ENCODE assay signal across 1 cellular context in the genomic region with DNA sequence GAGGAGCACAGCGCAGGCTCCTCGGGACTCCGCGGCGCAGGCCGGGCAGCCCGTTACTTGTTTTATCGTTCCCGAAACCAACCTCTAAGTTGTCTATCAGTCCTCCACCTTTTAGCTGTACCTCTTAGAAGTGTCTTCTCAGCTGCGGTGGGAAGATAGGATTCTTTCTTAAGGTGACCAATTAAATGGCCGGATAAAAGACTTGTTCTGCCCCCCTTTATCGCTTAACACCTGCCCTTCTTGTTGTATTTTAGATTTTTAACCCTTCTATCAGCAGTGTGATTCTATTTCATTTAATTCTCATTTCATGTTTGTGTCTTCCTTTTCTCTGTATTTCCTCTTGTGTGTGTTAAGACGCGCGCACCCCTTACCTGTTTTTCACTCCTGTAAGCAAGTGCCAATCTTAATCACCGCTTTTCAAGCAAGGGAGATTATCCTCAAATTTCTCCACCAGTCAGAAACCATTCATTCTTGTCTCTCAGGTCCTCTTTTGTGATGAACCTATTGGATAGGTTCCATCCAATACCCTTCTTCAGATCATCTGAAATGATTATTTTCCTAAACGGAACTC.
TF ChIP-seq lines count a peak whose summit lies in the region.

No MANE protein-coding gene starts in this region.

TF ChIP-seq in GM12878, 131 proteins besides CTCF, POLR2A, EP300 and RAD21:
- no peak; the same call in 1 of the 2 replicates for TF ChIP-seq YY1 (IDR thresholded peaks at IDR 0.05; ENCODE audit: low read depth, low read length)
- peak; percentile 13; the same call in 1 of the 2 replicates for TF ChIP-seq NBN (IDR thresholded peaks at IDR 0.05)
- no peak for TF ChIP-seq NFYA (IDR thresholded peaks at IDR 0.05; ENCODE audit: borderline replicate concordance, low read depth, low read length)
- TF ChIP-seq SKIL (IDR thresholded peaks at IDR 0.05; ENCODE audit: low read depth, poor library complexity, severe bottlenecking) = no peak
- no peak for TF ChIP-seq EED (IDR thresholded peaks at IDR 0.05; ENCODE audit: low read depth)
- no peak for TF ChIP-seq TARDBP (IDR thresholded peaks at IDR 0.05; ENCODE audit: borderline replicate concordance)
- no peak for TF ChIP-seq POLR2AphosphoS5 (IDR thresholded peaks at IDR 0.05; ENCODE audit: low read length)
- TF ChIP-seq, protein P1, sequence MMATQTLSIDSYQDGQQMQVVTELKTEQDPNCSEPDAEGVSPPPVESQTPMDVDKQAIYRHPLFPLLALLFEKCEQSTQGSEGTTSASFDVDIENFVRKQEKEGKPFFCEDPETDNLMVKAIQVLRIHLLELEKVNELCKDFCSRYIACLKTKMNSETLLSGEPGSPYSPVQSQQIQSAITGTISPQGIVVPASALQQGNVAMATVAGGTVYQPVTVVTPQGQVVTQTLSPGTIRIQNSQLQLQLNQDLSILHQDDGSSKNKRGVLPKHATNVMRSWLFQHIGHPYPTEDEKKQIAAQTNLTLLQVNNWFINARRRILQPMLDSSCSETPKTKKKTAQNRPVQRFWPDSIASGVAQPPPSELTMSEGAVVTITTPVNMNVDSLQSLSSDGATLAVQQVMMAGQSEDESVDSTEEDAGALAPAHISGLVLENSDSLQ (IDR thresholded peaks at IDR 0.05) = 0 out of 2 replicates have a peak, but pooled peaks have one; percentile 17
- TF ChIP-seq SMAD1 (IDR thresholded peaks at IDR 0.05; ENCODE audit: low read depth, partially characterized antibody) = peak; percentile 23
- no peak for TF ChIP-seq PBX3 (IDR thresholded peaks at IDR 0.05; ENCODE audit: insufficient replicate concordance, low read depth, low read length)
- TF ChIP-seq, protein P2, sequence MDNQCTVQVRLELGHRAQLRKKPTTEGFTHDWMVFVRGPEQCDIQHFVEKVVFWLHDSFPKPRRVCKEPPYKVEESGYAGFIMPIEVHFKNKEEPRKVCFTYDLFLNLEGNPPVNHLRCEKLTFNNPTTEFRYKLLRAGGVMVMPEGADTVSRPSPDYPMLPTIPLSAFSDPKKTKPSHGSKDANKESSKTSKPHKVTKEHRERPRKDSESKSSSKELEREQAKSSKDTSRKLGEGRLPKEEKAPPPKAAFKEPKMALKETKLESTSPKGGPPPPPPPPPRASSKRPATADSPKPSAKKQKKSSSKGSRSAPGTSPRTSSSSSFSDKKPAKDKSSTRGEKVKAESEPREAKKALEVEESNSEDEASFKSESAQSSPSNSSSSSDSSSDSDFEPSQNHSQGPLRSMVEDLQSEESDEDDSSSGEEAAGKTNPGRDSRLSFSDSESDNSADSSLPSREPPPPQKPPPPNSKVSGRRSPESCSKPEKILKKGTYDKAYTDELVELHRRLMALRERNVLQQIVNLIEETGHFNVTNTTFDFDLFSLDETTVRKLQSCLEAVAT (IDR thresholded peaks at IDR 0.05) = peak; percentile 87
- TF ChIP-seq CEBPZ (IDR thresholded peaks at IDR 0.05; ENCODE audit: low read depth, low read length) = no peak
- TF ChIP-seq, protein P3, sequence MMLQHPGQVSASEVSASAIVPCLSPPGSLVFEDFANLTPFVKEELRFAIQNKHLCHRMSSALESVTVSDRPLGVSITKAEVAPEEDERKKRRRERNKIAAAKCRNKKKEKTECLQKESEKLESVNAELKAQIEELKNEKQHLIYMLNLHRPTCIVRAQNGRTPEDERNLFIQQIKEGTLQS (IDR thresholded peaks at IDR 0.05; ENCODE audit: borderline replicate concordance, extremely low read depth, low read depth, low read length) = no peak
- no peak for TF ChIP-seq TBL1XR1 (IDR thresholded peaks at IDR 0.05; ENCODE audit: low read depth, low read length)
- no peak for TF ChIP-seq SMAD5 (IDR thresholded peaks at IDR 0.05; ENCODE audit: low read depth)
- TF ChIP-seq SPI1 (IDR thresholded peaks at IDR 0.05; ENCODE audit: borderline replicate concordance, insufficient read depth, low read depth, low read length) = no peak
- TF ChIP-seq DPF2 (IDR thresholded peaks at IDR 0.05) = no peak
- 0 out of 2 replicates have a peak, but pooled peaks have one; percentile 43 for TF ChIP-seq PAX8 (IDR thresholded peaks at IDR 0.05)
- TF ChIP-seq NR2C2 (IDR thresholded peaks at IDR 0.05; ENCODE audit: borderline replicate concordance, control insufficient read depth, insufficient read length, low read depth) = no peak
- no peak for TF ChIP-seq JUND (IDR thresholded peaks at IDR 0.05; ENCODE audit: low read depth, low read length)
- TF ChIP-seq, protein P4, sequence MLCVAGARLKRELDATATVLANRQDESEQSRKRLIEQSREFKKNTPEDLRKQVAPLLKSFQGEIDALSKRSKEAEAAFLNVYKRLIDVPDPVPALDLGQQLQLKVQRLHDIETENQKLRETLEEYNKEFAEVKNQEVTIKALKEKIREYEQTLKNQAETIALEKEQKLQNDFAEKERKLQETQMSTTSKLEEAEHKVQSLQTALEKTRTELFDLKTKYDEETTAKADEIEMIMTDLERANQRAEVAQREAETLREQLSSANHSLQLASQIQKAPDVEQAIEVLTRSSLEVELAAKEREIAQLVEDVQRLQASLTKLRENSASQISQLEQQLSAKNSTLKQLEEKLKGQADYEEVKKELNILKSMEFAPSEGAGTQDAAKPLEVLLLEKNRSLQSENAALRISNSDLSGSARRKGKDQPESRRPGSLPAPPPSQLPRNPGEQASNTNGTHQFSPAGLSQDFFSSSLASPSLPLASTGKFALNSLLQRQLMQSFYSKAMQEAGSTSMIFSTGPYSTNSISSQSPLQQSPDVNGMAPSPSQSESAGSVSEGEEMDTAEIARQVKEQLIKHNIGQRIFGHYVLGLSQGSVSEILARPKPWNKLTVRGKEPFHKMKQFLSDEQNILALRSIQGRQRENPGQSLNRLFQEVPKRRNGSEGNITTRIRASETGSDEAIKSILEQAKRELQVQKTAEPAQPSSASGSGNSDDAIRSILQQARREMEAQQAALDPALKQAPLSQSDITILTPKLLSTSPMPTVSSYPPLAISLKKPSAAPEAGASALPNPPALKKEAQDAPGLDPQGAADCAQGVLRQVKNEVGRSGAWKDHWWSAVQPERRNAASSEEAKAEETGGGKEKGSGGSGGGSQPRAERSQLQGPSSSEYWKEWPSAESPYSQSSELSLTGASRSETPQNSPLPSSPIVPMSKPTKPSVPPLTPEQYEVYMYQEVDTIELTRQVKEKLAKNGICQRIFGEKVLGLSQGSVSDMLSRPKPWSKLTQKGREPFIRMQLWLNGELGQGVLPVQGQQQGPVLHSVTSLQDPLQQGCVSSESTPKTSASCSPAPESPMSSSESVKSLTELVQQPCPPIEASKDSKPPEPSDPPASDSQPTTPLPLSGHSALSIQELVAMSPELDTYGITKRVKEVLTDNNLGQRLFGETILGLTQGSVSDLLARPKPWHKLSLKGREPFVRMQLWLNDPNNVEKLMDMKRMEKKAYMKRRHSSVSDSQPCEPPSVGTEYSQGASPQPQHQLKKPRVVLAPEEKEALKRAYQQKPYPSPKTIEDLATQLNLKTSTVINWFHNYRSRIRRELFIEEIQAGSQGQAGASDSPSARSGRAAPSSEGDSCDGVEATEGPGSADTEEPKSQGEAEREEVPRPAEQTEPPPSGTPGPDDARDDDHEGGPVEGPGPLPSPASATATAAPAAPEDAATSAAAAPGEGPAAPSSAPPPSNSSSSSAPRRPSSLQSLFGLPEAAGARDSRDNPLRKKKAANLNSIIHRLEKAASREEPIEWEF (IDR thresholded peaks at IDR 0.05; ENCODE audit: insufficient replicate concordance, low read depth, low read length) = no peak
- no peak for TF ChIP-seq ZBTB11 (CRISPR knock-in tag; IDR thresholded peaks at IDR 0.05)
- TF ChIP-seq CREM (IDR thresholded peaks at IDR 0.05; ENCODE audit: low read depth) = no peak
- no peak for TF ChIP-seq BCL3 (IDR thresholded peaks at IDR 0.05; ENCODE audit: borderline replicate concordance, insufficient read depth, low read depth, low read length, poor library complexity, severe bottlenecking)
- no peak for TF ChIP-seq TAF1 (IDR thresholded peaks at IDR 0.05; ENCODE audit: borderline replicate concordance, low read depth, low read length)
- TF ChIP-seq RAD51 (IDR thresholded peaks at IDR 0.05) = no peak
- TF ChIP-seq SUZ12 (IDR thresholded peaks at IDR 0.05; ENCODE audit: unreplicated experiment) = no peak
- TF ChIP-seq CHD2 (IDR thresholded peaks at IDR 0.05; ENCODE audit: borderline replicate concordance, low read depth, low read length) = 0 out of 2 replicates have a peak, but pooled peaks have one; percentile 51
- no peak for TF ChIP-seq ESRRA (IDR thresholded peaks at IDR 0.05; ENCODE audit: low read length)
- TF ChIP-seq HDAC6 (IDR thresholded peaks at IDR 0.05; ENCODE audit: unreplicated experiment) = no peak
- TF ChIP-seq JUNB (IDR thresholded peaks at IDR 0.05) = no peak
